ENCODE assay signal across 1 cellular context in genomic region chr1:1780598-1781525, GRCh38.
TF ChIP-seq lines count a peak whose summit lies in the region.

No MANE protein-coding gene starts in this region.

TF ChIP-seq in liver, 16 proteins besides CTCF, POLR2A, EP300 and RAD21:
- TF ChIP-seq, protein P1, sequence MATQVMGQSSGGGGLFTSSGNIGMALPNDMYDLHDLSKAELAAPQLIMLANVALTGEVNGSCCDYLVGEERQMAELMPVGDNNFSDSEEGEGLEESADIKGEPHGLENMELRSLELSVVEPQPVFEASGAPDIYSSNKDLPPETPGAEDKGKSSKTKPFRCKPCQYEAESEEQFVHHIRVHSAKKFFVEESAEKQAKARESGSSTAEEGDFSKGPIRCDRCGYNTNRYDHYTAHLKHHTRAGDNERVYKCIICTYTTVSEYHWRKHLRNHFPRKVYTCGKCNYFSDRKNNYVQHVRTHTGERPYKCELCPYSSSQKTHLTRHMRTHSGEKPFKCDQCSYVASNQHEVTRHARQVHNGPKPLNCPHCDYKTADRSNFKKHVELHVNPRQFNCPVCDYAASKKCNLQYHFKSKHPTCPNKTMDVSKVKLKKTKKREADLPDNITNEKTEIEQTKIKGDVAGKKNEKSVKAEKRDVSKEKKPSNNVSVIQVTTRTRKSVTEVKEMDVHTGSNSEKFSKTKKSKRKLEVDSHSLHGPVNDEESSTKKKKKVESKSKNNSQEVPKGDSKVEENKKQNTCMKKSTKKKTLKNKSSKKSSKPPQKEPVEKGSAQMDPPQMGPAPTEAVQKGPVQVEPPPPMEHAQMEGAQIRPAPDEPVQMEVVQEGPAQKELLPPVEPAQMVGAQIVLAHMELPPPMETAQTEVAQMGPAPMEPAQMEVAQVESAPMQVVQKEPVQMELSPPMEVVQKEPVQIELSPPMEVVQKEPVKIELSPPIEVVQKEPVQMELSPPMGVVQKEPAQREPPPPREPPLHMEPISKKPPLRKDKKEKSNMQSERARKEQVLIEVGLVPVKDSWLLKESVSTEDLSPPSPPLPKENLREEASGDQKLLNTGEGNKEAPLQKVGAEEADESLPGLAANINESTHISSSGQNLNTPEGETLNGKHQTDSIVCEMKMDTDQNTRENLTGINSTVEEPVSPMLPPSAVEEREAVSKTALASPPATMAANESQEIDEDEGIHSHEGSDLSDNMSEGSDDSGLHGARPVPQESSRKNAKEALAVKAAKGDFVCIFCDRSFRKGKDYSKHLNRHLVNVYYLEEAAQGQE (IDR thresholded peaks at IDR 0.05) = no peak
- peak; percentile 19 for TF ChIP-seq NR2F2 (IDR thresholded peaks at IDR 0.05)
- no peak for TF ChIP-seq JUND (IDR thresholded peaks at IDR 0.05)
